ENCODE assay signal across 1 cellular context in the genomic region with DNA sequence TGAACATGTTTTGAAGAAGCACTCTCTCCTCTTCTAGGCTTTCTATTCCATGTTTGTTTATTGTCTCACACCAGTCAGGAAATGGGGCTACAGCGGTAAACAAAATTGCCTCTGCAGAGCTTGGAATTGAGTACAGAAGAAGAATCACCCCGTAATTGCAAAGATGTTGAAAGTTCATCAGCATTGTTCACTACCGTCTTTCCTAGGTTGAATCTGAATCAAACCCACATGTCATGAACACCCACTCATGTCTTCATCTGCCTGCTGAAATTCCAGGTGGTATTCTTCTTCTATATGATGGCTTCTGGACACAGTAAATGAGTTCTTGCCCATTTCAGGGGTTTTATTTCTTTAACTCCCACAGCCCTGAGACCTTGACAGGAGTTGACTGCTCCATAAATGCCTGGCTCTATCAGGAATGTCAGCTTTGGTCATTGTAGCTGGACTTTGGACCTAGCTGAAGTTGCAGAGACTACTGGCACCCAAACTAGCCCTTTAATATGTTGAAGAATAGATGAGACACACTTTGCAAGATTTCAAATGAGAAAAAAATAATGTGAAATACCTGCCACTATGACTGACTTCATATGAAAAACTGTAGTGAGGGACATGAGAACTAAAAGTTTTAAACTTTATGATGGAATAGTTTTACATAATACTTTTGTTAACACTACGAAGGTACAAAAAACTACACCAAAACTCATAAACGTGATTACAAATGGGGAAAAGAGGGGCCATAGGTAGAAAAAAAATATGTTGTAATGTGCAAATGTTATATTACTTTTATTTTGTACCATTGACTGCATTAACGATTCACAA.
TF ChIP-seq lines count a peak whose summit lies in the region.

No MANE protein-coding gene starts in this region.

TF ChIP-seq in IMR-90, 13 proteins besides CTCF, POLR2A, EP300 and RAD21 (continued from another document):
- TF ChIP-seq SMC3 (IDR thresholded peaks at IDR 0.05; ENCODE audit: low read depth, low read length) = no peak
- TF ChIP-seq FOS (IDR thresholded peaks at IDR 0.05; ENCODE audit: low read depth, low read length) = no peak
- TF ChIP-seq, protein P1, sequence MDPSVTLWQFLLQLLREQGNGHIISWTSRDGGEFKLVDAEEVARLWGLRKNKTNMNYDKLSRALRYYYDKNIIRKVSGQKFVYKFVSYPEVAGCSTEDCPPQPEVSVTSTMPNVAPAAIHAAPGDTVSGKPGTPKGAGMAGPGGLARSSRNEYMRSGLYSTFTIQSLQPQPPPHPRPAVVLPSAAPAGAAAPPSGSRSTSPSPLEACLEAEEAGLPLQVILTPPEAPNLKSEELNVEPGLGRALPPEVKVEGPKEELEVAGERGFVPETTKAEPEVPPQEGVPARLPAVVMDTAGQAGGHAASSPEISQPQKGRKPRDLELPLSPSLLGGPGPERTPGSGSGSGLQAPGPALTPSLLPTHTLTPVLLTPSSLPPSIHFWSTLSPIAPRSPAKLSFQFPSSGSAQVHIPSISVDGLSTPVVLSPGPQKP (IDR thresholded peaks at IDR 0.05; ENCODE audit: borderline replicate concordance, low read depth, low read length) = no peak
- no peak for TF ChIP-seq RCOR1 (IDR thresholded peaks at IDR 0.05; ENCODE audit: insufficient replicate concordance, low read length)
- no peak for TF ChIP-seq NFE2L2 (IDR thresholded peaks at IDR 0.05; ENCODE audit: low read depth, low read length)
- TF ChIP-seq MAZ (IDR thresholded peaks at IDR 0.05; ENCODE audit: borderline replicate concordance, low read depth, low read length) = no peak
- TF ChIP-seq BHLHE40 (IDR thresholded peaks at IDR 0.05; ENCODE audit: low read depth, low read length) = no peak
- no peak for TF ChIP-seq CEBPB (IDR thresholded peaks at IDR 0.05; ENCODE audit: low read depth, low read length)
- TF ChIP-seq, protein P2, sequence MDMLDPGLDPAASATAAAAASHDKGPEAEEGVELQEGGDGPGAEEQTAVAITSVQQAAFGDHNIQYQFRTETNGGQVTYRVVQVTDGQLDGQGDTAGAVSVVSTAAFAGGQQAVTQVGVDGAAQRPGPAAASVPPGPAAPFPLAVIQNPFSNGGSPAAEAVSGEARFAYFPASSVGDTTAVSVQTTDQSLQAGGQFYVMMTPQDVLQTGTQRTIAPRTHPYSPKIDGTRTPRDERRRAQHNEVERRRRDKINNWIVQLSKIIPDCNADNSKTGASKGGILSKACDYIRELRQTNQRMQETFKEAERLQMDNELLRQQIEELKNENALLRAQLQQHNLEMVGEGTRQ (IDR thresholded peaks at IDR 0.05; ENCODE audit: low read depth, low read length) = no peak
- TF ChIP-seq MAFK (IDR thresholded peaks at IDR 0.05; ENCODE audit: low read depth, low read length) = no peak
